Comparison of ENCODE assay signal across 34 cellular contexts in the genomic region with DNA sequence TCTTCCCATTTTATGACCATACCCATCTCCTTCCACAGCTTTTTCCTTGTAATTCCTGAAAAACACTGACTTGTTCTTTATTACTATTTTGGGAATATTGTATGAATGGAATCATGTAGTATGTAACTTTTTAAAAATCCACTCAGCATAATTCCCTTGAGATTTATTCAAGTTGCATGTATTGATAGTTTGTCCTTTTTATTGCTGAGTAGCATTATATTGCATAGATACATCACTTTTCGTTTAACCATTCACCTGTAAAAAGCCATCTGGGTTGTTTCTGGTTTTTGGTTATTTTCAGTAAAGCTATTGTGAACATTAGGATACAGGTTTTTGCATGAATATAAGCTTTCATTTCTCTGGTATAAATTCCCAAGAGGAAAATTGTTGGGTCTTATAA.
"Had no signal": no experiment of that assay in that cellular context is flagged by ENCODE, and none has a peak within 500 bp of the region (broad histone marks: within the 10 kb centered on the region; RNA-seq: fewer than 3 reads in every experiment).

No MANE protein-coding gene starts in this region.

- DNase-seq: Karpas-422, Kasumi-1, MG63, MM.1S, MV-4-11, NCI-H1048, NCI-H1092, NCI-H1105, NCI-H1105 treated with DMSO at 0.1 percent for 48 hours, NCI-H1417, NCI-H1417 treated with DMSO at 0.1 percent for 48 hours, NCI-H1436, NCI-H1436 treated with DMSO at 0.1 percent for 48 hours, NCI-H146, NCI-H1694, NCI-H1694 treated with DMSO at 0.1 percent for 48 hours, NCI-H187, NCI-H187 treated with DMSO at 0.1 percent for 48 hours, NCI-H1930, NCI-H2029, NCI-H2029 treated with DMSO at 0.1 percent for 48 hours, NCI-H2081, NCI-H2081 treated with DMSO at 0.1 percent for 48 hours, NCI-H2107, NCI-H2171, NCI-H2171 treated with DMSO at 0.1 percent for 48 hours, NCI-H2227 treated with DMSO at 0.1 percent for 48 hours, NCI-H226, NCI-H345, NCI-H446, NCI-H446 treated with DMSO at 0.1 percent for 48 hours, NCI-H510A, NCI-H510A treated with DMSO at 0.1 percent for 48 hours, NCI-H524 had no signal

- H3K9me3 ChIP-seq: MG63 had no signal

- H3K4me3 ChIP-seq: MG63 had no signal

- H3K36me3 ChIP-seq: MG63 had no signal
